ENCODE assay signal across 25 cellular contexts in genomic region chr11:84870486-84870885, GRCh38.
"Had no signal": no experiment of that assay in that cellular context is flagged by ENCODE, and none has a peak within 500 bp of the region (broad histone marks: within the 10 kb centered on the region; RNA-seq: fewer than 3 reads in every experiment).

No MANE protein-coding gene starts in this region.

- H3K27ac ChIP-seq: ascending aorta, body of pancreas had no signal

- H3K27me3 ChIP-seq: ascending aorta, body of pancreas had no signal

- H3K4me3 ChIP-seq: ascending aorta, body of pancreas had no signal

- H3K4me1 ChIP-seq: ascending aorta had no signal

- H3K36me3 ChIP-seq: ascending aorta had no signal

- ATAC-seq: activated CD8-positive, alpha-beta memory T cell treated with anti-CD3 and anti-CD28 coated beads, Interleukin-2, amount 10 ng/mL, durations not matched to agents 7 days and 5 days; activated naive CD4-positive, alpha-beta T cell treated with anti-CD3 and anti-CD28 coated beads, Interleukin-2, amount 50 U/mL, for 72 hours; activated naive CD8-positive, alpha-beta T cell treated with anti-CD3 and anti-CD28 coated beads, Interleukin-2, amount 50 U/mL, for 24 hours; body of pancreas; T-helper 17 cell had no signal

- H3K9me3 ChIP-seq: ascending aorta, body of pancreas had no signal

- DNase-seq: activated B cell treated with CpG ODN at 0.5 μM for 24 hours; activated CD4-positive, alpha-beta T cell treated with anti-CD3 and anti-CD28 coated beads for 1 hour; activated CD4-positive, alpha-beta T cell treated with anti-CD3 and anti-CD28 coated beads, Interleukin-2, amount 10 ng/mL, durations not matched to agents 24 days and 14 days; activated CD4-positive, alpha-beta T cell treated with anti-CD3 and anti-CD28 coated beads, Interleukin-2, amount 50 U/mL, for 48 hours; activated CD8-positive, alpha-beta memory T cell treated with anti-CD3 and anti-CD28 coated beads, Interleukin-2, amount 10 ng/mL, durations not matched to agents 7 days and 5 days; activated effector memory CD4-positive, alpha-beta T cell treated with anti-CD3 and anti-CD28 coated beads, Interleukin-2, amount 50 U/mL, for 16 hours; activated naive CD4-positive, alpha-beta T cell treated with Interleukin-2 at 50 U/mL for 16 hours; activated naive CD8-positive, alpha-beta T cell treated with anti-CD3 and anti-CD28 coated beads, Interleukin-2, amount 50 U/mL, for 24 hours; activated T-cell treated with anti-CD3 and anti-CD28 coated beads, Interleukin-2, amount 50 U/mL, for 24 hours; amniotic stem cell; body of pancreas; IMR-90; KBM-7; MV-4-11; NCI-H1930; NCI-H2107; NCI-H510A treated with DMSO at 0.1 percent for 48 hours; NCI-H774; NK-92 treated with Interleukin-12 subunit alpha and Interleukin-12 subunit beta, amount 100 ng/mL, for 24 hours; OCI-M1; SHP77 treated with DMSO at 0.1 percent for 48 hours; T-helper 17 cell; T-helper 9 cell had no signal
